Comparison of ENCODE assay signal across 15 cellular contexts in genomic region chr11:11972148-11972547, GRCh38. TPM values are rescaled to one million over a fixed set of nuclear protein-coding genes. Genes with fewer than 3 reads are reported as not detected.
A peak's percentile ranks its signal among the peaks of the same experiment; 100 is the strongest.
DNase-seq lines count a peak whose midpoint lies in the region; ATAC-seq, FAIRE-seq and TF ChIP-seq lines count a peak whose summit lies in the region.
"Had no signal": no experiment of that assay in that cellular context is flagged by ENCODE, and none has a peak within 500 bp of the region (broad histone marks: within the 10 kb centered on the region; RNA-seq: fewer than 3 reads in every experiment).

No MANE protein-coding gene starts in this region.

- no peak for TF ChIP-seq RAD21 in K562 (CRISPR knock-in tag; conservative IDR thresholded peaks at IDR 0.05 in 1 of 2, IDR thresholded peaks at IDR 0.05 in 1 of 2)

- H3K4me2 ChIP-seq in K562 (ENCODE audit: insufficient read depth, low read length) = no peak overlapping the region
- no peak overlapping the region for H3K4me2 ChIP-seq in PC-9

- TF ChIP-seq POLR2A in K562 (conservative IDR thresholded peaks at IDR 0.05) (no peak), uterus (IDR thresholded peaks at IDR 0.05) (no peak)

- no peaks in the 10 kb centered on the region for H3K9me3 Mint-ChIP-seq in stimulated activated naive CD8-positive, alpha-beta T cell treated with anti-CD3 and anti-CD28 coated beads, Interleukin-15, amount 100 ng/mL, for 72 hours
- H3K9me3 Mint-ChIP-seq: activated T-helper 2 cell treated with anti-CD3 and anti-CD28 coated beads, Interferon-gamma antibody, Interleukin-2, Interleukin-4, amounts not matched to agents 10 μg/mL and 5 μg/mL and 100 μg/mL, durations not matched to agents 14 hours and 24 hours and 36 hours; stimulated activated effector memory CD8-positive, alpha-beta T cell treated with anti-CD3 and anti-CD28 coated beads, Interleukin-12 subunit alpha, Interleukin-12 subunit beta, amount 100 ng/mL, for 72 hours had no signal

- H3F3A ChIP-seq in PC-9 (ENCODE audit: insufficient read depth, low read depth) = no peaks in the 10 kb centered on the region

- H3K27ac Mint-ChIP-seq in stimulated activated naive CD8-positive, alpha-beta T cell treated with anti-CD3 and anti-CD28 coated beads, Interleukin-15, amount 100 ng/mL, for 72 hours = no peak overlapping the region
- H3K27ac Mint-ChIP-seq: activated CD8-positive, alpha-beta T cell treated with anti-CD3 and anti-CD28 coated beads, Interleukin-2, amount 10 ng/mL, durations not matched to agents 7 days and 5 days; activated T-helper 2 cell treated with anti-CD3 and anti-CD28 coated beads, Interferon-gamma antibody, Interleukin-2, Interleukin-4, amounts not matched to agents 10 μg/mL and 5 μg/mL and 100 μg/mL, durations not matched to agents 14 hours and 24 hours and 36 hours; B cell; stimulated activated effector memory CD8-positive, alpha-beta T cell treated with anti-CD3 and anti-CD28 coated beads, Interleukin-12 subunit alpha, Interleukin-12 subunit beta, amount 100 ng/mL, for 72 hours had no signal

- no TSS peak for BruUV-seq in K562 (replicated peaks; lab: Mats Ljungman, UMichigan)
- BruUV-seq in PC-9 (replicated peaks; lab: Mats Ljungman, UMichigan) = no TSS peak

- no peaks in the 10 kb centered on the region for H3K9me1 ChIP-seq in K562 (ENCODE audit: control insufficient read depth, insufficient read depth, low read length)

- H3K79me2 ChIP-seq in K562 (ENCODE audit: control insufficient read depth, insufficient read depth, low read length) (no peaks in the 10 kb centered on the region), PC-9 (ENCODE audit: low read depth) (no peaks in the 10 kb centered on the region)

- in situ Hi-C loops in K562 (cut with MboI) = no loop called here

- WGBS in heart right ventricle, 2 donors = 53 to 67% methylated on average over 3 of the region's 3 CpGs
- 3% methylated on average over 3 of the region's 3 CpGs for WGBS in K562 (ENCODE audit: insufficient coverage, low coverage, missing lambda C conversion rate)

- ATAC-seq in heart right ventricle (no peak), left cardiac atrium (no peak), K562 (no peak)
- no peak for ATAC-seq in stimulated activated naive CD8-positive, alpha-beta T cell treated with anti-CD3 and anti-CD28 coated beads, Interleukin-15, amount 100 ng/mL, for 72 hours
- ATAC-seq: activated CD8-positive, alpha-beta T cell treated with anti-CD3 and anti-CD28 coated beads, Interleukin-2, amount 10 ng/mL, durations not matched to agents 7 days and 5 days; stimulated activated effector memory CD8-positive, alpha-beta T cell treated with anti-CD3 and anti-CD28 coated beads, Interleukin-12 subunit alpha, Interleukin-12 subunit beta, amount 100 ng/mL, for 72 hours had no signal

- H3K9me2 ChIP-seq in PC-9 (ENCODE audit: insufficient read depth) = no peaks in the 10 kb centered on the region

- H3K4me3 ChIP-seq in heart right ventricle (no peak overlapping the region), K562 (no peak overlapping the region), uterus (no peak overlapping the region), PC-9 (no peak overlapping the region)

- H3K27me3 ChIP-seq in heart right ventricle (no peaks in the 10 kb centered on the region), K562 (ENCODE audit: control insufficient read depth in 2 of 2, insufficient read depth in 2 of 2, low read length in 2 of 2) (peaks cover 38 to 80% of the 10 kb centered on the region in 2 experiments; a peak in 4 of 5 replicates), uterus (no peaks in the 10 kb centered on the region), PC-9 (ENCODE audit: insufficient read depth, low read depth) (no peaks in the 10 kb centered on the region)

- CTCF ChIA-PET in K562 (lab: Yijun Ruan, JAX; ENCODE audit: low intra/inter-chr PET ratio) (no interaction called here), PC-9 (lab: Charles Lee) (no interaction called here)

- H3K4me1 ChIP-seq in heart right ventricle (peaks cover 47 to 96% (median 89%) of the 10 kb centered on the region in 9 donors), K562 (replicated peaks in 1 of 2; ENCODE audit: control insufficient read depth in 2 of 2, insufficient read depth in 2 of 2, low read length in 2 of 2) (0 out of 5 replicates have a peak, but pooled peaks cover 0 to 5% of the 10 kb centered on the region in 2 experiments), uterus (peaks cover 22 to 25% of the 10 kb centered on the region in 2 donors), PC-9 (replicated peaks; ENCODE audit: insufficient read depth) (peaks cover 9% of the 10 kb centered on the region)

- H3K4me1 Mint-ChIP-seq in stimulated activated naive CD8-positive, alpha-beta T cell treated with anti-CD3 and anti-CD28 coated beads, Interleukin-15, amount 100 ng/mL, for 72 hours = peaks cover under 1% of the 10 kb centered on the region
- H3K4me1 Mint-ChIP-seq: B cell had no signal

- H4K20me1 ChIP-seq in K562 (replicated peaks; ENCODE audit: control insufficient read depth, insufficient read depth, low read length) (0 out of 2 replicates have a peak, but pooled peaks cover 4% of the 10 kb centered on the region), PC-9 (ENCODE audit: insufficient read depth) (no peaks in the 10 kb centered on the region)

- H3K27ac ChIP-seq in heart right ventricle (peak overlapping the region; percentile 69 to 92 (median 86)), K562 (ENCODE audit: extremely low read depth, low read depth, low read length) (no peak overlapping the region), uterus (peak overlapping the region; percentile 66 to 82), PC-9 (no peak overlapping the region)

- POLR2A ChIA-PET in K562 (lab: Yijun Ruan, JAX) = interaction anchor here (0.6 to 0.7 kb wide), 3 partner anchors 16 to 1132 kb away, joined by 3 to 4 read pairs (median 3); no protein-coding TSS in a partner anchor
- POLR2A ChIA-PET in PC-9 (lab: Charles Lee; ENCODE audit: unreplicated experiment) = no interaction called here

- TF ChIP-seq CTCF in heart right ventricle (IDR thresholded peaks at IDR 0.05) (no peak), K562 (IDR thresholded peaks at IDR 0.05 in 2 of 3, conservative IDR thresholded peaks at IDR 0.05 in 1 of 3; ENCODE audit: insufficient read depth in 2 of 3, low read depth in 1 of 3, low read length in 3 of 3) (no peak), uterus (IDR thresholded peaks at IDR 0.05) (no peak), PC-9 (conservative IDR thresholded peaks at IDR 0.05) (no peak)

- no peak overlapping the region for H3K4me3 Mint-ChIP-seq in stimulated activated naive CD8-positive, alpha-beta T cell treated with anti-CD3 and anti-CD28 coated beads, Interleukin-15, amount 100 ng/mL, for 72 hours
- H3K4me3 Mint-ChIP-seq: activated CD8-positive, alpha-beta T cell treated with anti-CD3 and anti-CD28 coated beads, Interleukin-2, amount 10 ng/mL, durations not matched to agents 7 days and 5 days; B cell; stimulated activated effector memory CD8-positive, alpha-beta T cell treated with anti-CD3 and anti-CD28 coated beads, Interleukin-12 subunit alpha, Interleukin-12 subunit beta, amount 100 ng/mL, for 72 hours had no signal

- H3K9me3 ChIP-seq in heart right ventricle = no peaks in the 10 kb centered on the region
- no peaks in the 10 kb centered on the region for H3K9me3 ChIP-seq in K562 (replicated peaks; ENCODE audit: control insufficient read depth, insufficient read depth, low read depth, low read length)
- H3K9me3 ChIP-seq in uterus = no peaks in the 10 kb centered on the region
- no peaks in the 10 kb centered on the region for H3K9me3 ChIP-seq in PC-9 (ENCODE audit: insufficient read depth, low read depth)

- H3K36me3 ChIP-seq in heart right ventricle (peaks cover 0 to 11% (median 0%) of the 10 kb centered on the region in 9 donors), K562 (ENCODE audit: control insufficient read depth, insufficient read depth, low read length) (no peaks in the 10 kb centered on the region), uterus (no peaks in the 10 kb centered on the region), PC-9 (ENCODE audit: low read depth) (no peaks in the 10 kb centered on the region)

- peaks cover 10% of the 10 kb centered on the region for H3K27me3 Mint-ChIP-seq in stimulated activated naive CD8-positive, alpha-beta T cell treated with anti-CD3 and anti-CD28 coated beads, Interleukin-15, amount 100 ng/mL, for 72 hours
- H3K27me3 Mint-ChIP-seq: B cell had no signal

- H2AFZ ChIP-seq in K562 (ENCODE audit: low read depth, low read length) (no peak overlapping the region), PC-9 (no peak overlapping the region)

- H3K9ac ChIP-seq in K562 (ENCODE audit: insufficient read depth in 1 of 2, low read depth in 2 of 2, low read length in 2 of 2) = no peak overlapping the region

- TF ChIP-seq EP300 in K562 (IDR thresholded peaks at IDR 0.05; ENCODE audit: low read length) = no peak

- intact Hi-C loops in heart right ventricle (cut with DNase I) (loop anchor here in 3 of 10 donors (5.0 to 10.0 kb wide), 3 partner anchors 45 to 70 kb away; no protein-coding TSS in a partner anchor), left cardiac atrium (cut with DNase I) (loop anchor here in 1 of 2 donors (10.0 kb wide), 1 partner anchor 53 kb away; no protein-coding TSS in a partner anchor), K562 (cut with micrococcal nuclease) (no loop called here), uterus (cut with DNase I; ENCODE audit: low total_unique reads) (no loop called here), PC-9 (cut with micrococcal nuclease; ENCODE audit: unreplicated experiment) (no loop called here)

- FAIRE-seq in K562 (lab: Jason Lieb, UNC) = no peak
- FAIRE-seq: HTR-8/SVneo had no signal

- peak in 1 of 2 donors; percentile 11 for DNase-seq in heart right ventricle
- DNase-seq in left cardiac atrium = no peak
- DNase-seq in K562 (ENCODE audit: extremely low read depth in 1 of 4, low spot score in 3 of 4) = no peak
- peak; percentile 74 for DNase-seq in mesenteric fat pad (ENCODE audit: low spot score)
- no peak for DNase-seq in uterus
- DNase-seq in PC-9 = no peak
- DNase-seq in stimulated activated naive CD8-positive, alpha-beta T cell treated with anti-CD3 and anti-CD28 coated beads, Interleukin-15, amount 100 ng/mL, for 72 hours = no peak
- no peak for DNase-seq in dermis blood vessel endothelial cell
- DNase-seq: activated CD8-positive, alpha-beta T cell treated with anti-CD3 and anti-CD28 coated beads, Interleukin-2, amount 10 ng/mL, durations not matched to agents 7 days and 5 days; mammary epithelial cell; nucleus accumbens had no signal

RNA-seq across cellular contexts. Expression of gene DKK3, which starts 36.3 kb away (rescaled TPM):
- 1,000 to 10,000 TPM in 1 of 10 donors, 100 to 1,000 TPM in 9; 314 to 1,034 (median 652) TPM for total RNA-seq in heart right ventricle
- 100 to 1,000 TPM; 113 to 254 TPM for polyA plus RNA-seq in heart right ventricle
- 1,000 to 10,000 TPM; 1,563 to 1,610 TPM for total RNA-seq in left cardiac atrium
- not detected in 2 replicates for total RNA-seq in K562 (2011; cell fraction: chromatin; rRNA removed; ENCODE audit: low replicate concordance)
- total RNA-seq in K562 (2011; cell fraction: nucleolus; rRNA removed) = not detected in 2 replicates
- not detected in 2 replicates for total RNA-seq in K562 (2011; cell fraction: nucleoplasm; rRNA removed)
- not detected in 2 replicates for total RNA-seq in K562 (2014; rRNA removed)
- not detected in 2 replicates for total RNA-seq in K562 (2014; rRNA removed; fragmentation: Illumina TruSeq; extraction: Trizol)
- total RNA-seq in K562 (2015; rRNA removed; fragmentation: Illumina TruSeq; extraction: Trizol) = not detected in 2 replicates
- 0.38 and 0.40 TPM in 2 replicates for total RNA-seq in K562 (2021)
- 0.14 TPM in 1 of 2 replicates, not detected in the other for polyA plus RNA-seq in K562 (2011; rRNA removed)
- polyA plus RNA-seq in K562 (2011; cell fraction: cytosol; rRNA removed) = not detected in 2 replicates
- polyA plus RNA-seq in K562 (2011; cell fraction: nucleus; rRNA removed) = not detected in 2 replicates
- polyA plus RNA-seq in K562 (2012) = not detected in 2 replicates
- polyA plus RNA-seq in K562 (2014; fragmentation: Illumina TruSeq; extraction: Trizol) = not detected in 2 replicates
- polyA plus RNA-seq in K562 (2014; fragmentation: Nextera tagmentation; extraction: Ambion mirVana) = not detected
- 0.85 TPM in 1 of 2 replicates, not detected in the other for polyA plus RNA-seq in K562 (2014; rRNA removed)
- polyA minus RNA-seq in K562 (2011; rRNA and poly(A)+ RNA removed) = not detected in 2 replicates
- polyA minus RNA-seq in K562 (2011; cell fraction: cytosol; rRNA and poly(A)+ RNA removed) = not detected in 2 replicates
- not detected in 2 replicates for polyA minus RNA-seq in K562 (2011; cell fraction: nucleus; rRNA and poly(A)+ RNA removed)
- total RNA-seq in mesenteric fat pad = 8.9 TPM
- total RNA-seq in uterus = 100 to 1,000 TPM in 2 of 4 donors, 10 to 100 TPM in 2; 26.4 to 151 (median 99.0) TPM
- 11.5 and 13.9 TPM in 2 replicates for total RNA-seq in PC-9 (2021)
- total RNA-seq in dermis blood vessel endothelial cell = 107 and 156 TPM in 2 replicates
- total RNA-seq: activated T-helper 2 cell treated with anti-CD3 and anti-CD28 coated beads, Interferon-gamma antibody, Interleukin-2, Interleukin-4, amounts not matched to agents 10 μg/mL and 5 μg/mL and 100 μg/mL, durations not matched to agents 14 hours and 24 hours and 36 hours; B cell had no signal

Comparison
In these comparisons a context has a peak if more than half of its experiments do, and no peak if none do; other contexts are left out.
1. H3K27ac ChIP-seq: peak in heart right ventricle (10 of 10) and uterus (2 of 2); none in K562 (single experiment) and PC-9 (single experiment).